8 cellular contexts compared by ENCODE assay signal in genomic region chr17:31559647-31560501, GRCh38.
A peak's percentile ranks its signal among the peaks of the same experiment; 100 is the strongest.
DNase-seq lines count a peak whose midpoint lies in the region; ATAC-seq and TF ChIP-seq lines count a peak whose summit lies in the region.

No MANE protein-coding gene starts in this region.

- peak overlapping the region; percentile 65 to 72 for H3K4me3 ChIP-seq in vagina

- H3K36me3 Mint-ChIP-seq in activated naive CD4-positive, alpha-beta T cell treated with anti-CD3 and anti-CD28 coated beads, Interleukin-2, amount 10 ng/mL, durations not matched to agents 7 days and 5 days: no peaks in the 10 kb centered on the region
- H3K36me3 Mint-ChIP-seq in activated naive CD4-positive, alpha-beta T cell treated with anti-CD3 and anti-CD28 coated beads, Interleukin-2, amount 50 U/mL, for 72 hours: no peaks in the 10 kb centered on the region
- no peaks in the 10 kb centered on the region for H3K36me3 Mint-ChIP-seq in dendritic cell treated with granulocyte-macrophage colony-stimulating factor and Interleukin-4, amounts not matched to agents 40 ng/mL and 50 ng/mL, for 4 days (ENCODE audit: low read depth)
- no peaks in the 10 kb centered on the region for H3K36me3 Mint-ChIP-seq in mesothelial cell of epicardium

- no peak overlapping the region for H3K27ac Mint-ChIP-seq in activated naive CD4-positive, alpha-beta T cell treated with anti-CD3 and anti-CD28 coated beads, Interleukin-2, amount 10 ng/mL, durations not matched to agents 7 days and 5 days
- H3K27ac Mint-ChIP-seq in activated naive CD4-positive, alpha-beta T cell treated with anti-CD3 and anti-CD28 coated beads, Interleukin-2, amount 50 U/mL, for 72 hours: no peak overlapping the region
- H3K27ac Mint-ChIP-seq in dendritic cell treated with granulocyte-macrophage colony-stimulating factor and Interleukin-4, amounts not matched to agents 40 ng/mL and 50 ng/mL, for 4 days: peak overlapping the region; percentile 65
- H3K27ac Mint-ChIP-seq in mesothelial cell of epicardium: peak overlapping the region; percentile 44

- H3K4me1 ChIP-seq in vagina: peaks cover 43% of the 10 kb centered on the region

- DNase-seq in activated naive CD4-positive, alpha-beta T cell treated with anti-CD3 and anti-CD28 coated beads, Interleukin-2, amount 10 ng/mL, durations not matched to agents 7 days and 5 days: no peak
- no peak for DNase-seq in activated naive CD4-positive, alpha-beta T cell treated with anti-CD3 and anti-CD28 coated beads, Interleukin-2, amount 50 U/mL, for 72 hours (ENCODE audit: low spot score in 2 of 2)
- peak in 1 of 2 experiments; percentile 48 for DNase-seq in mesothelial cell of epicardium (ENCODE audit: low spot score in 2 of 2, unreplicated experiment in 2 of 2)
- DNase-seq in vagina (ENCODE audit: extremely low spot score in 2 of 2): no peak
- no peak for DNase-seq in activated CD4-positive, alpha-beta T cell treated with anti-CD3 and anti-CD28 coated beads, Interleukin-2, amount 50 U/mL, for 1 hour
- DNase-seq in NCI-H1092 (lab: John Stamatoyannopoulos, UW): no peak

- H3K27me3 ChIP-seq in vagina: no peaks in the 10 kb centered on the region

- intact Hi-C loops in dendritic cell treated with granulocyte-macrophage colony-stimulating factor and Interleukin-4, amounts not matched to agents 40 ng/mL and 50 ng/mL, for 4 days (cut with micrococcal nuclease): loop anchor here (5.0 kb wide), 1 partner anchor 342 kb away; the partner anchor contains the start of gene UTP6
- intact Hi-C loops in vagina (cut with DNase I): loop anchor here (5.0 to 10.0 kb wide), 2 partner anchors 135 to 282 kb away; no protein-coding TSS in a partner anchor

- H3K27ac ChIP-seq in vagina: peak overlapping the region; percentile 78

- no peaks in the 10 kb centered on the region for H3K9me3 Mint-ChIP-seq in activated naive CD4-positive, alpha-beta T cell treated with anti-CD3 and anti-CD28 coated beads, Interleukin-2, amount 10 ng/mL, durations not matched to agents 7 days and 5 days
- H3K9me3 Mint-ChIP-seq in activated naive CD4-positive, alpha-beta T cell treated with anti-CD3 and anti-CD28 coated beads, Interleukin-2, amount 50 U/mL, for 72 hours: no peaks in the 10 kb centered on the region
- no peaks in the 10 kb centered on the region for H3K9me3 Mint-ChIP-seq in dendritic cell treated with granulocyte-macrophage colony-stimulating factor and Interleukin-4, amounts not matched to agents 40 ng/mL and 50 ng/mL, for 4 days
- H3K9me3 Mint-ChIP-seq in mesothelial cell of epicardium: no peaks in the 10 kb centered on the region

- TF ChIP-seq POLR2A in vagina (IDR thresholded peaks at IDR 0.05): no peak

- peaks cover 30% of the 10 kb centered on the region for H3K4me1 Mint-ChIP-seq in activated naive CD4-positive, alpha-beta T cell treated with anti-CD3 and anti-CD28 coated beads, Interleukin-2, amount 10 ng/mL, durations not matched to agents 7 days and 5 days
- peaks cover 47% of the 10 kb centered on the region for H3K4me1 Mint-ChIP-seq in dendritic cell treated with granulocyte-macrophage colony-stimulating factor and Interleukin-4, amounts not matched to agents 40 ng/mL and 50 ng/mL, for 4 days (ENCODE audit: low read depth)
- peaks cover 34% of the 10 kb centered on the region for H3K4me1 Mint-ChIP-seq in mesothelial cell of epicardium

- TF ChIP-seq CTCF in mesothelial cell of epicardium (IDR thresholded peaks at IDR 0.05; ENCODE audit: unreplicated experiment) (no peak), vagina (IDR thresholded peaks at IDR 0.05) (no peak)

- peak overlapping the region; percentile 44 for H3K4me3 Mint-ChIP-seq in activated naive CD4-positive, alpha-beta T cell treated with anti-CD3 and anti-CD28 coated beads, Interleukin-2, amount 10 ng/mL, durations not matched to agents 7 days and 5 days
- peak overlapping the region; percentile 68 for H3K4me3 Mint-ChIP-seq in dendritic cell treated with granulocyte-macrophage colony-stimulating factor and Interleukin-4, amounts not matched to agents 40 ng/mL and 50 ng/mL, for 4 days
- H3K4me3 Mint-ChIP-seq in mesothelial cell of epicardium: peak overlapping the region; percentile 72

- CTCF ChIA-PET in activated naive CD4-positive, alpha-beta T cell treated with anti-CD3 and anti-CD28 coated beads, Interleukin-2, amount 10 ng/mL, durations not matched to agents 7 days and 5 days (lab: Charles Lee): interaction anchor here (2.5 to 4.2 kb wide), 2 partner anchors 282 kb away, joined by 8 to 22 read pairs; no protein-coding TSS in a partner anchor

- peaks cover 60% of the 10 kb centered on the region for H3K27me3 Mint-ChIP-seq in activated naive CD4-positive, alpha-beta T cell treated with anti-CD3 and anti-CD28 coated beads, Interleukin-2, amount 10 ng/mL, durations not matched to agents 7 days and 5 days
- peaks cover 7% of the 10 kb centered on the region for H3K27me3 Mint-ChIP-seq in dendritic cell treated with granulocyte-macrophage colony-stimulating factor and Interleukin-4, amounts not matched to agents 40 ng/mL and 50 ng/mL, for 4 days
- peaks cover 21% of the 10 kb centered on the region for H3K27me3 Mint-ChIP-seq in mesothelial cell of epicardium (ENCODE audit: low read depth)

- no peaks in the 10 kb centered on the region for H3K9me3 ChIP-seq in vagina

- no peak for ATAC-seq in activated naive CD4-positive, alpha-beta T cell treated with anti-CD3 and anti-CD28 coated beads, Interleukin-2, amount 50 U/mL, for 72 hours
- ATAC-seq in HG03135 (IDR thresholded peaks at IDR 0.05; ENCODE audit: unreplicated experiment): no peak

- H3K36me3 ChIP-seq in vagina: no peaks in the 10 kb centered on the region

Comparison
In these comparisons a context has a peak if more than half of its experiments do, and no peak if none do; other contexts are left out.
1. H3K27ac Mint-ChIP-seq: peak in dendritic cell treated with granulocyte-macrophage colony-stimulating factor and Interleukin-4, amounts not matched to agents 40 ng/mL and 50 ng/mL, for 4 days (single experiment) and mesothelial cell of epicardium (single experiment); none in activated naive CD4-positive, alpha-beta T cell treated with anti-CD3 and anti-CD28 coated beads, Interleukin-2, amount 10 ng/mL, durations not matched to agents 7 days and 5 days (single experiment) and activated naive CD4-positive, alpha-beta T cell treated with anti-CD3 and anti-CD28 coated beads, Interleukin-2, amount 50 U/mL, for 72 hours (0 of 2).
2. Peak in every context shown above with its lines, with median percentiles within 50 percentile points of each other: H3K4me3 Mint-ChIP-seq.